In the genomic region with DNA sequence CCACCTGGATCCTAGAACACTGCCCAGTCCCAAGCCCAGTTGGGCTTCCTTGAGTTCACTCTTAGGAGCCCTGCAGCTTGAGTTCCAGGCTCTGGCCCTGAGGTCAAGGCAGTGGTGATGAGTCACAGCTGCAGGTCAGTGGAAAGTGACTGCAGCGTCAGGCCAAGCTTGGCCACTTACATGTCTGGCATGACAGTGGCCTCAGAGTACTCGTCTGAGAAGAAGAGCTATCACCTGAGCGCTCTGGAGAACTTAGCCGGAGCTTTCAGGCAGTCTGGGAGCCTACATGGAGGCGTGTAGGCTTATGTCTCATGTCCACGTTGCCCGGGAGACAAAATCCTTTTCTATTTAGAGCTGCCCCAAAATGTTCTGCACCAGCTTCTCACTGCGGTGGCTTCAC, we compare ENCODE assay signal across 14 cellular contexts.
DNase-seq lines count a peak whose midpoint lies in the region; TF ChIP-seq lines count a peak whose summit lies in the region.
"Had no signal": no experiment of that assay in that cellular context is flagged by ENCODE, and none has a peak within 500 bp of the region (broad histone marks: within the 10 kb centered on the region; RNA-seq: fewer than 3 reads in every experiment).

No MANE protein-coding gene starts in this region.

- H3K27ac ChIP-seq in endodermal cell (ENCODE audit: low read depth, low read length) (no peak overlapping the region), neural progenitor cell (no peak overlapping the region)

- H3K9ac ChIP-seq in endodermal cell (ENCODE audit: extremely low read depth, low read length, poor library complexity, severe bottlenecking) (no peak overlapping the region), neural progenitor cell (no peak overlapping the region)

- intact Hi-C loops in activated CD4-positive, alpha-beta memory T cell treated with anti-CD3 and anti-CD28 coated beads for 36 hours (cut with micrococcal nuclease), result no loop called here

- H3K36me3 ChIP-seq in MG63 (no peaks in the 10 kb centered on the region), endodermal cell (ENCODE audit: control insufficient read depth, insufficient read depth, low read length) (no peaks in the 10 kb centered on the region), neural progenitor cell (no peaks in the 10 kb centered on the region)

- H3K27me3 Mint-ChIP-seq in endodermal cell (ENCODE audit: insufficient read depth), result no peaks in the 10 kb centered on the region
- H3K27me3 Mint-ChIP-seq in neural progenitor cell (ENCODE audit: insufficient read depth, low read depth), result peaks cover 6% of the 10 kb centered on the region
- no peaks in the 10 kb centered on the region for H3K27me3 Mint-ChIP-seq in activated CD4-positive, alpha-beta memory T cell treated with anti-CD3 and anti-CD28 coated beads for 36 hours
- H3K27me3 Mint-ChIP-seq: dendritic cell treated with granulocyte-macrophage colony-stimulating factor and Interleukin-4, amounts not matched to agents 40 ng/mL and 50 ng/mL, for 4 days had no signal

- H3K4me3 Mint-ChIP-seq in endodermal cell (no peak overlapping the region), neural progenitor cell (no peak overlapping the region)
- H3K4me3 Mint-ChIP-seq in activated CD4-positive, alpha-beta memory T cell treated with anti-CD3 and anti-CD28 coated beads for 36 hours, result no peak overlapping the region
- H3K4me3 Mint-ChIP-seq: CD14-positive monocyte; dendritic cell treated with granulocyte-macrophage colony-stimulating factor and Interleukin-4, amounts not matched to agents 40 ng/mL and 50 ng/mL, for 4 days had no signal

- H3K9me3 Mint-ChIP-seq in endodermal cell (no peaks in the 10 kb centered on the region), neural progenitor cell (no peaks in the 10 kb centered on the region)
- H3K9me3 Mint-ChIP-seq in activated CD4-positive, alpha-beta memory T cell treated with anti-CD3 and anti-CD28 coated beads for 36 hours, result no peaks in the 10 kb centered on the region
- H3K9me3 Mint-ChIP-seq: dendritic cell treated with granulocyte-macrophage colony-stimulating factor and Interleukin-4, amounts not matched to agents 40 ng/mL and 50 ng/mL, for 4 days had no signal

- no peak overlapping the region for H3K4me2 ChIP-seq in neural progenitor cell

- no peaks in the 10 kb centered on the region for H3K27me3 ChIP-seq in MG63
- no peaks in the 10 kb centered on the region for H3K27me3 ChIP-seq in endodermal cell (ENCODE audit: control insufficient read depth, insufficient read depth, low read length, poor library complexity, severe bottlenecking)
- no peaks in the 10 kb centered on the region for H3K27me3 ChIP-seq in neural progenitor cell

- H3F3A ChIP-seq in neural progenitor cell (ENCODE audit: low read depth), result no peaks in the 10 kb centered on the region

- H3K79me2 ChIP-seq in neural progenitor cell (ENCODE audit: low read depth), result no peaks in the 10 kb centered on the region

- WGBS in endodermal cell (ENCODE audit: insufficient coverage in 1 of 2, insufficient read length in 1 of 2), 2 experiments, result 93 to 98% methylated on average over 7 to 8 of the region's 8 CpGs

- CTCF ChIA-PET in activated CD4-positive, alpha-beta memory T cell treated with anti-CD3 and anti-CD28 coated beads for 36 hours (lab: Charles Lee), result interaction anchor here (1.2 to 2.1 kb wide), 2 partner anchors 13 to 182 kb away, joined by 5 to 6 read pairs; no protein-coding TSS in a partner anchor

- no peaks in the 10 kb centered on the region for H4K20me1 ChIP-seq in neural progenitor cell (ENCODE audit: low read depth)

- no peak overlapping the region for H2AFZ ChIP-seq in neural progenitor cell (replicated peaks)

- H3K27ac Mint-ChIP-seq in endodermal cell (peak overlapping the region; percentile 67), neural progenitor cell (peak overlapping the region; percentile 50)
- H3K27ac Mint-ChIP-seq in activated CD4-positive, alpha-beta memory T cell treated with anti-CD3 and anti-CD28 coated beads for 36 hours, result no peak overlapping the region
- H3K27ac Mint-ChIP-seq: CD14-positive monocyte; dendritic cell treated with granulocyte-macrophage colony-stimulating factor and Interleukin-4, amounts not matched to agents 40 ng/mL and 50 ng/mL, for 4 days had no signal

- H3K4me1 ChIP-seq in endodermal cell (ENCODE audit: control insufficient read depth, insufficient read depth, low read length) (no peaks in the 10 kb centered on the region), neural progenitor cell (no peaks in the 10 kb centered on the region)

- no peak overlapping the region for H3K4me3 ChIP-seq in MG63
- no peak overlapping the region for H3K4me3 ChIP-seq in endodermal cell (ENCODE audit: low read length)
- H3K4me3 ChIP-seq in neural progenitor cell, result no peak overlapping the region

- H3K36me3 Mint-ChIP-seq in endodermal cell (ENCODE audit: low read depth), result no peaks in the 10 kb centered on the region
- H3K36me3 Mint-ChIP-seq in neural progenitor cell, result peaks cover 1% of the 10 kb centered on the region
- H3K36me3 Mint-ChIP-seq in activated CD4-positive, alpha-beta memory T cell treated with anti-CD3 and anti-CD28 coated beads for 36 hours, result no peaks in the 10 kb centered on the region
- H3K36me3 Mint-ChIP-seq: CD14-positive monocyte had no signal

- DNase-seq in EH (ENCODE audit: low read depth) (peak; percentile 43), MG63 (peak; percentile 37), endodermal cell (no peak), neural progenitor cell (ENCODE audit: low spot score) (no peak), D341Med (ENCODE audit: low spot score) (no peak), NCI-H1092 (lab: John Stamatoyannopoulos, UW) (no peak)
- no peak for DNase-seq in activated CD4-positive, alpha-beta memory T cell treated with anti-CD3 and anti-CD28 coated beads for 36 hours
- DNase-seq: activated CD4-positive, alpha-beta T cell treated with anti-CD3 and anti-CD28 coated beads for 4 hours; activated T-cell treated with anti-CD3 and anti-CD28 coated beads, Interleukin-2, amount 50 U/mL, for 1 hour; stimulated activated CD4-positive, alpha-beta T cell treated with anti-CD3 and anti-CD28 coated beads, Interleukin-4, amount 100 ng/mL, for 1 hour; stimulated activated naive CD4-positive, alpha-beta T cell; T-helper 1 cell had no signal

- no peaks in the 10 kb centered on the region for H3K9me3 ChIP-seq in MG63
- H3K9me3 ChIP-seq in endodermal cell (ENCODE audit: control insufficient read depth, low read length), result no peaks in the 10 kb centered on the region
- H3K9me3 ChIP-seq in neural progenitor cell (ENCODE audit: low read depth), result no peaks in the 10 kb centered on the region

- POLR2A ChIA-PET in activated CD4-positive, alpha-beta memory T cell treated with anti-CD3 and anti-CD28 coated beads for 36 hours (lab: Charles Lee), result no interaction called here

- H3K4me1 Mint-ChIP-seq in endodermal cell (peaks cover 16% of the 10 kb centered on the region), neural progenitor cell (peaks cover 32% of the 10 kb centered on the region)
- no peaks in the 10 kb centered on the region for H3K4me1 Mint-ChIP-seq in activated CD4-positive, alpha-beta memory T cell treated with anti-CD3 and anti-CD28 coated beads for 36 hours (ENCODE audit: low read depth)

- TF ChIP-seq CTCF in endodermal cell (conservative IDR thresholded peaks at IDR 0.05) (no peak), neural progenitor cell (IDR thresholded peaks at IDR 0.05) (no peak)

Comparison
In these comparisons a context has a peak if more than half of its experiments do, and no peak if none do; other contexts are left out.
1. DNase-seq: peak in EH (single experiment) and MG63 (single experiment); none in endodermal cell (single experiment), neural progenitor cell (single experiment), D341Med (single experiment), activated CD4-positive, alpha-beta memory T cell treated with anti-CD3 and anti-CD28 coated beads for 36 hours (single experiment) and NCI-H1092 (single experiment).